Comparison of ENCODE assay signal across 33 cellular contexts in genomic region chr7:2514473-2515423, GRCh38. TPM values are rescaled to one million over a fixed set of nuclear protein-coding genes. Genes with fewer than 3 reads are reported as not detected.
"Had no signal": no experiment of that assay in that cellular context is flagged by ENCODE, and none has a peak within 500 bp of the region (broad histone marks: within the 10 kb centered on the region; RNA-seq: fewer than 3 reads in every experiment).

No MANE protein-coding gene starts in this region.

- DNase-seq: activated CD4-positive, alpha-beta T cell treated with anti-CD3 and anti-CD28 coated beads, Interleukin-2, amount 10 ng/mL, durations not matched to agents 24 days and 14 days; activated CD4-positive, alpha-beta T cell treated with anti-CD3 and anti-CD28 coated beads, Interleukin-2, amount 50 U/mL, for 4 hours; activated effector memory CD4-positive, alpha-beta T cell treated with anti-CD3 and anti-CD28 coated beads, Interleukin-2, amount 50 U/mL, for 16 hours; activated naive CD4-positive, alpha-beta T cell; activated naive CD4-positive, alpha-beta T cell treated with anti-CD3 and anti-CD28 coated beads, Interleukin-2, amount 50 U/mL, for 16 hours; activated naive CD8-positive, alpha-beta T cell treated with anti-CD3 and anti-CD28 coated beads for 36 hours; activated T-cell treated with anti-CD3 and anti-CD28 coated beads, Interleukin-2, amount 50 U/mL, for 1 hour; activated T-cell treated with anti-CD3 and anti-CD28 coated beads, Interleukin-2, amount 50 U/mL, for 72 hours; amniotic stem cell; aorta; Kasumi-1; NCI-H1048; NCI-H1105 treated with DMSO at 0.1 percent for 48 hours; NCI-H1436; NCI-H1694; NCI-H1930; NCI-H2081 treated with DMSO at 0.1 percent for 48 hours; NCI-H345; NCI-H524 treated with DMSO at 0.1 percent for 48 hours; NK-92 treated with Interleukin-12 subunit alpha and Interleukin-12 subunit beta, amount 100 ng/mL, for 24 hours; PC-9; Right ventricle myocardium superior; SW 1271; T-helper 1 cell; T-helper 2 cell; T-helper 9 cell had no signal

- H3K9me3 ChIP-seq: MG63 had no signal

- H3K36me3 ChIP-seq: MG63 had no signal

- H3K4me3 ChIP-seq: MG63, PC-9 had no signal

- ATAC-seq: activated CD8-positive, alpha-beta T cell treated with anti-CD3 and anti-CD28 coated beads for 36 hours; activated T-cell treated with anti-CD3 and anti-CD28 coated beads, Interleukin-2, amount 50 U/mL, for 72 hours; activated T-helper 17 cell treated with anti-CD3 and anti-CD28 coated beads, Interleukin-2, amount 50 U/mL, for 72 hours had no signal

- H3K27ac ChIP-seq: PC-9, RWPE1 had no signal

- H2AFZ ChIP-seq: PC-9 had no signal

- H3K27me3 ChIP-seq: MG63 had no signal

- H3K4me2 ChIP-seq: PC-9 had no signal

RNA-seq across cellular contexts. Expression of gene GRIFIN, which starts 38.5 kb away (rescaled TPM):
- total RNA-seq: activated CD4-positive, alpha-beta T cell treated with anti-CD3 and anti-CD28 coated beads, Interleukin-2, amount 10 ng/mL, durations not matched to agents 24 days and 14 days; activated CD8-positive, alpha-beta memory T cell treated with anti-CD3 and anti-CD28 coated beads for 36 hours; activated CD8-positive, alpha-beta T cell treated with anti-CD3 and anti-CD28 coated beads for 36 hours; activated naive CD8-positive, alpha-beta T cell treated with anti-CD3 and anti-CD28 coated beads for 36 hours; activated T-cell treated with anti-CD3 and anti-CD28 coated beads, Interleukin-2, amount 50 U/mL, for 72 hours; activated T-helper 17 cell treated with anti-CD3 and anti-CD28 coated beads, Interleukin-2, amount 50 U/mL, for 72 hours; aorta; cardiac septum; NCI-H460; PC-9; Right ventricle myocardium superior had no signal
- polyA plus RNA-seq: aorta had no signal
